In the genomic region with DNA sequence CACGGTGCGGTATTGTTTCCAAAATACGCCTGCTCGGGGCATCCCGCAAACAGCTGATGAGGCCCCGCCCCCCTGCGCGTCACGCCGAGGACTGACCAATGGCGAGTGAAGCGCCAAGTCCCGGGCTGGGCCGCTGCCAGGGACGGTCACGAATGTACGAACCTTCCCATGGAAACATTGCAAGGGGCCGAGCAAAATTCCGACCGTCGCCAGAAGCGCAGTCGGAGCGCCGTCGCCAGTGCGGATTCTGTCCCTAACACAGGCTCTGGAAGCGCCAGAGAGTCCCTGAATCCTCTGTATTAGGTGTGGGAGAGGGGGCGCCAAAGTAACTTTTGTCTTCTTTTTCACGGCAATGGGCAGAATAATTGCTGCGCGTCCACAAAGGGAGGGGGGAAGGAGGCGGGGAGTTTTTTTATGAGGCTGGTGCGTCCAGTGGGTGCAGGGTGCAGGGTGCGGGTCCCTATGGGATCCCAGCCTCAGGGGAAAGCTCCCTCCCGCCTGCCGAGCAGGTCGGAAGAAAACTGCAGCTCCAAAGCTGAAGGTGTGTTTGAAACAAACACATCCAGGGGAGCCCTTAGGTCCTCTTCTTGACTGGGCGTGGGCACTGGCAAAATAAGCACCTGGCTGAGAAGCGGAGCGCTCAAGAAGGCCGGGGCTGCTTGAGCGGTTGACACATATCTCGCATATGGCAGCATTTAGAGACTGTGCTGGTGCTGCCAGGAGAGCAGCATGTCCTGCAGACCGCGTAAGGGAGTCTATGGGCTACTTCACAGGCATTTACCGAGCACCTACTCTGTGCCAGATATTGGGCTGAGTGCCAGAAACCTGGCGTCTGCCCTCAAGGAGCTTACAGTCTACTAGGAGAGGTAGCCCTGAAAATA, we compare ENCODE assay signal across 8 cellular contexts. TPM values are rescaled to one million over a fixed set of nuclear protein-coding genes. Genes with fewer than 3 reads are reported as not detected.
DNase-seq lines count a peak whose midpoint lies in the region; ATAC-seq and TF ChIP-seq lines count a peak whose summit lies in the region.

A gene with protein sequence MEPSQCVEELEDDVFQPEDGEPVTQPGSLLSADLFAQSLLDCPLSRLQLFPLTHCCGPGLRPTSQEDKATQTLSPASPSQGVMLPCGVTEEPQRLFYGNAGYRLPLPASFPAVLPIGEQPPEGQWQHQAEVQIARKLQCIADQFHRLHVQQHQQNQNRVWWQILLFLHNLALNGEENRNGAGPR (minus strand): TSS at position 25 of the 881 bp plus-strand sequence. CDS start 2,793 bp downstream, outside the sequence.

- in situ Hi-C loops in GM13977 (cut with MboI; ENCODE audit: low pct_unique_long_range_greater_than_20kb, low sequenced_read_pairs, unreplicated experiment): loop anchor here (10.0 kb wide), 1 partner anchor 56 kb away; a partner anchor contains a TSS

- H3K27me3 ChIP-seq in ascending aorta (no peaks in the 10 kb centered on the region), rectal smooth muscle tissue (ENCODE audit: control insufficient read depth, insufficient read depth, low read length) (no peaks in the 10 kb centered on the region)

- intact Hi-C loops in ascending aorta (cut with DNase I): loop anchor here (1.0 to 10.0 kb wide), 7 partner anchors 40 to 1008 kb away; a partner anchor contains a TSS

- H3K9ac ChIP-seq in rectal smooth muscle tissue (ENCODE audit: low read length): peak within 1 kb of the TSS; percentile 61

- H3K36me3 ChIP-seq in ascending aorta: no peaks in the 10 kb centered on the region
- H3K36me3 ChIP-seq in rectal smooth muscle tissue (ENCODE audit: control insufficient read depth, insufficient read depth, low read length): no peaks in the 10 kb centered on the region

- no peaks in the 10 kb centered on the region for H3K9me3 ChIP-seq in T-helper 17 cell (ENCODE audit: control insufficient read depth, low read length, poor library complexity, severe bottlenecking)
- H3K9me3 ChIP-seq in ascending aorta: no peaks in the 10 kb centered on the region

- TF ChIP-seq CTCF in GM13977 (IDR thresholded peaks at IDR 0.05; ENCODE audit: extremely low read depth, insufficient read depth, missing control alignments) (peak; percentile 21), ascending aorta (IDR thresholded peaks at IDR 0.05) (peak in 2 of 3 experiments; percentile 25 to 37)

- H3K36me3 Mint-ChIP-seq in T-helper 17 cell (ENCODE audit: low read depth): no peaks in the 10 kb centered on the region

- H3K27ac Mint-ChIP-seq in T-helper 17 cell: peak within 1 kb of the TSS; percentile 79

- H3K27ac ChIP-seq in ascending aorta (peak within 1 kb of the TSS; percentile 76 to 91), rectal smooth muscle tissue (ENCODE audit: low read depth, low read length) (peak within 1 kb of the TSS; percentile 79)

- peaks cover 18% of the 10 kb centered on the region for H3K27me3 Mint-ChIP-seq in T-helper 17 cell

- ATAC-seq in HG02938 (IDR thresholded peaks at IDR 0.05; ENCODE audit: unreplicated experiment): peak; percentile 53
- peak; percentile 88 for ATAC-seq in T-helper 17 cell

- H3K4me3 ChIP-seq in ascending aorta (peak within 1 kb of the TSS; percentile 72 to 90), rectal smooth muscle tissue (ENCODE audit: low read length) (peak within 1 kb of the TSS; percentile 89)

- H3K4me1 Mint-ChIP-seq in T-helper 17 cell: peaks cover 33% of the 10 kb centered on the region

- peak; percentile 98 for DNase-seq in GM13977 (ENCODE audit: low spot score)
- DNase-seq in NCI-H187 (lab: John Stamatoyannopoulos, UW): peak; percentile 79 to 93
- DNase-seq in T-helper 17 cell: peak; percentile 90 to 95 (median 92)
- DNase-seq in ascending aorta (ENCODE audit: low spot score in 2 of 2): peak; percentile 99 to 100
- peak; percentile 97 for DNase-seq in hepatic stellate cell (ENCODE audit: low spot score)
- DNase-seq in cortex of kidney (lab: John Stamatoyannopoulos, UW): no peak

- H3K4me3 Mint-ChIP-seq in T-helper 17 cell: peak within 1 kb of the TSS; percentile 95

- H3K4me1 ChIP-seq in ascending aorta: peaks cover 13 to 34% of the 10 kb centered on the region in 2 donors
- peaks cover 35% of the 10 kb centered on the region for H3K4me1 ChIP-seq in rectal smooth muscle tissue (ENCODE audit: control insufficient read depth, insufficient read depth, low read length)

RNA-seq across cellular contexts. Expression of the gene that starts here (rescaled TPM):
- 10 to 100 TPM in 1 of 2 donors, 1 to 10 TPM in 1; 8.0 to 13.4 TPM for total RNA-seq in T-helper 17 cell
- 2.2 TPM for total RNA-seq in ascending aorta
